ENCODE assay signal across 12 cellular contexts in genomic region chr1:162676087-162676486, GRCh38. TPM values are rescaled to one million over a fixed set of nuclear protein-coding genes. Genes with fewer than 3 reads are reported as not detected.
A peak's percentile ranks its signal among the peaks of the same experiment; 100 is the strongest.
DNase-seq lines count a peak whose midpoint lies in the region; ATAC-seq and TF ChIP-seq lines count a peak whose summit lies in the region.
"Had no signal": no experiment of that assay in that cellular context is flagged by ENCODE, and none has a peak within 500 bp of the region (broad histone marks: within the 10 kb centered on the region; RNA-seq: fewer than 3 reads in every experiment).

No MANE protein-coding gene starts in this region.

- TF ChIP-seq POLR2A in gastrocnemius medialis (IDR thresholded peaks at IDR 0.05), result no peak

- H3K36me3 ChIP-seq in gastrocnemius medialis, result no peaks in the 10 kb centered on the region
- H3K36me3 ChIP-seq: upper lobe of left lung had no signal

- in situ Hi-C loops in gastrocnemius medialis (cut with MboI; ENCODE audit: low sequenced_read_pairs in 4 of 4), result no loop called here

- peak; percentile 42 for ATAC-seq in SK-N-SH treated with all-trans-retinoic acid at 6 μM for 48 hours
- peak; percentile 28 to 51 for ATAC-seq in gastrocnemius medialis
- ATAC-seq: CD8-positive, alpha-beta T cell had no signal

- intact Hi-C loops in gastrocnemius medialis (cut with DNase I; ENCODE audit: low total_unique reads), result no loop called here

- peaks cover 12 to 13% of the 10 kb centered on the region in 2 donors for H3K4me1 ChIP-seq in gastrocnemius medialis
- H3K4me1 ChIP-seq: upper lobe of left lung had no signal

- peaks cover 5% of the 10 kb centered on the region for H3K27me3 Mint-ChIP-seq in T-helper 2 cell treated with Interferon-gamma antibody and Interleukin-4, amounts not matched to agents 5 μg/mL and 100 μg/mL, for 36 hours (ENCODE audit: low read depth)

- H3K27ac ChIP-seq in gastrocnemius medialis, result peak overlapping the region in 3 of 4 donors; percentile 35 to 42 (median 37)

- no peaks in the 10 kb centered on the region for H3K9me3 ChIP-seq in gastrocnemius medialis
- H3K9me3 ChIP-seq: upper lobe of left lung had no signal

- no peak for TF ChIP-seq CTCF in foreskin fibroblast (IDR thresholded peaks at IDR 0.05; ENCODE audit: low read depth, low read length)
- TF ChIP-seq CTCF in gastrocnemius medialis (IDR thresholded peaks at IDR 0.05 in 4 of 5, conservative IDR thresholded peaks at IDR 0.05 in 1 of 5), result no peak

- no peak overlapping the region for H3K4me3 Mint-ChIP-seq in T-helper 2 cell treated with Interferon-gamma antibody and Interleukin-4, amounts not matched to agents 5 μg/mL and 100 μg/mL, for 36 hours
- H3K4me3 Mint-ChIP-seq: CD8-positive, alpha-beta T cell had no signal

- H3K9me3 Mint-ChIP-seq in T-helper 2 cell treated with Interferon-gamma antibody and Interleukin-4, amounts not matched to agents 5 μg/mL and 100 μg/mL, for 36 hours, result peaks cover 5% of the 10 kb centered on the region
- H3K9me3 Mint-ChIP-seq: CD8-positive, alpha-beta T cell had no signal

- no peak overlapping the region for H3K27ac Mint-ChIP-seq in T-helper 2 cell treated with Interferon-gamma antibody and Interleukin-4, amounts not matched to agents 5 μg/mL and 100 μg/mL, for 36 hours
- H3K27ac Mint-ChIP-seq: CD8-positive, alpha-beta T cell had no signal

- DNase-seq in EL (peak; percentile 59), foreskin fibroblast (peak; percentile 62 to 75), gastrocnemius medialis (peak in 1 of 2 donors; percentile 38), NCI-H2171 (lab: John Stamatoyannopoulos, UW) (no peak), NCI-H524 (lab: John Stamatoyannopoulos, UW) (no peak), cortex of kidney (lab: John Stamatoyannopoulos, UW) (no peak)
- DNase-seq in T-helper 2 cell treated with Interferon-gamma antibody and Interleukin-4, amounts not matched to agents 5 μg/mL and 100 μg/mL, for 36 hours (ENCODE audit: low spot score), result no peak
- DNase-seq: activated T-cell treated with anti-CD3 and anti-CD28 coated beads, Interleukin-2, amount 50 U/mL, for 48 hours; CD8-positive, alpha-beta T cell; NCI-H1930; upper lobe of left lung had no signal

- H3K4me1 Mint-ChIP-seq in T-helper 2 cell treated with Interferon-gamma antibody and Interleukin-4, amounts not matched to agents 5 μg/mL and 100 μg/mL, for 36 hours (ENCODE audit: low read depth), result no peaks in the 10 kb centered on the region

- H3K27me3 ChIP-seq in gastrocnemius medialis, result no peaks in the 10 kb centered on the region
- H3K27me3 ChIP-seq: upper lobe of left lung had no signal

- H3K4me3 ChIP-seq in foreskin fibroblast (ENCODE audit: low read depth in 1 of 2, low read length in 2 of 2) (no peak overlapping the region), gastrocnemius medialis (no peak overlapping the region)
- H3K4me3 ChIP-seq: upper lobe of left lung had no signal

- no peaks in the 10 kb centered on the region for H3K36me3 Mint-ChIP-seq in T-helper 2 cell treated with Interferon-gamma antibody and Interleukin-4, amounts not matched to agents 5 μg/mL and 100 μg/mL, for 36 hours (ENCODE audit: low read depth)
- H3K36me3 Mint-ChIP-seq: CD8-positive, alpha-beta T cell had no signal

TF ChIP-seq in SK-N-SH treated with all-trans-retinoic acid at 6 μM for 48 hours, 23 proteins besides CTCF, POLR2A, EP300 and RAD21:
- TF ChIP-seq ISL1 (CRISPR knock-in tag; IDR thresholded peaks at IDR 0.05) (no peak), BACH2 (CRISPR knock-in tag; IDR thresholded peaks at IDR 0.05; ENCODE audit: borderline replicate concordance) (no peak), PATZ1 (CRISPR knock-in tag; IDR thresholded peaks at IDR 0.05; ENCODE audit: borderline replicate concordance) (no peak), OSR1 (CRISPR knock-in tag; IDR thresholded peaks at IDR 0.05) (no peak), ARNTL (CRISPR knock-in tag; IDR thresholded peaks at IDR 0.05; ENCODE audit: borderline replicate concordance, low read depth) (no peak), ZC3H10 (CRISPR knock-in tag; IDR thresholded peaks at IDR 0.05) (no peak), ZNF70 (CRISPR knock-in tag; IDR thresholded peaks at IDR 0.05) (no peak)

RNA-seq across cellular contexts. Expression of gene DDR2, which starts 43.8 kb away (rescaled TPM):
- 10 to 100 TPM in 2 of 4 donors, 1 to 10 TPM in 2; 9.8 to 15.4 (median 10.6) TPM for total RNA-seq in gastrocnemius medialis

Comparison
In these comparisons a context has a peak if more than half of its experiments do, and no peak if none do; other contexts are left out.
1. DNase-seq: peak in EL (single experiment) and foreskin fibroblast (2 of 2); none in NCI-H2171 (single experiment), T-helper 2 cell treated with Interferon-gamma antibody and Interleukin-4, amounts not matched to agents 5 μg/mL and 100 μg/mL, for 36 hours (single experiment), NCI-H524 (0 of 2) and cortex of kidney (single experiment).